Comparison of ENCODE assay signal across 1 cellular context in the genomic region with DNA sequence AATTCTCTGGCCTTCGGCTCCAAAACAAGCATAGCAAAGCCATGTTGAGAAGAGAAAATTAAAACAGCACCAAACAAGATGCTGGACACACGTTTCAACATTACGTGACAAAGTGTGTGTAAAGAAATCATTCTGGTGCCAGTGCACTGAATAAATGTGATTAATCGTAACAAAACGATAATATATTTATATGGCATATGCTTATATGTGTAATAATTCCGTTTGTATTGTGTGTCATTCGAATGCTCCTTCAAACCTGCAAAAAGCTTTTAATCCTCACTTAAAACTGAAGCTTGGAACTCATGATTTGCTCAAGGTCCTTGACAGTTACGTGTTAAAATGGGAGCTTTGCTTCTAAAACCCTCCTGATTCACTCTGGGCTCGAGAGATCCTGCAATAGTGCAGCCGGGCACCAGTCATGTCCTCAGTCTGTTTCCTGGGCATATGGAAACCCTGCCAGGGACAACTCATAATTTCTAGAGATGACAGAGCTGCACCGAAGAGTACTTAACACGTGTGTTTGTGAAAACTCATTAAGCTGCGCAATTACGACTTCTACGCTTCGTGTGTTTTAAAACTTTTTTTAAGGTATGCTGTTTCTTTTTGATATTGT.
TF ChIP-seq lines count a peak whose summit lies in the region.

No MANE protein-coding gene starts in this region.

TF ChIP-seq in K562, 482 proteins besides CTCF, POLR2A, EP300 and RAD21 (continues in another document):
- TF ChIP-seq SOX6 (IDR thresholded peaks at IDR 0.05) (no peak; the same call in 1 of the 2 replicates), DMBX1 (CRISPR knock-in tag; IDR thresholded peaks at IDR 0.05; ENCODE audit: borderline replicate concordance) (no peak), XRCC5 (IDR thresholded peaks at IDR 0.05; ENCODE audit: low read depth, low read length) (no peak), HNRNPL (IDR thresholded peaks at IDR 0.05; ENCODE audit: low read depth, low read length) (peak; percentile 59; the same call in 1 of the 2 replicates), THAP7 (CRISPR knock-in tag; IDR thresholded peaks at IDR 0.05) (0 out of 2 replicates have a peak, but pooled peaks have one; percentile 40), COPS2 (conservative IDR thresholded peaks at IDR 0.05) (no peak), ZNF324 (CRISPR knock-in tag; IDR thresholded peaks at IDR 0.05) (0 out of 2 replicates have a peak, but pooled peaks have one; percentile 37), POLR2AphosphoS2 (IDR thresholded peaks at IDR 0.05; ENCODE audit: low read length) (peak; percentile 5; the same call in 1 of the 2 replicates), PHTF2 (CRISPR knock-in tag; IDR thresholded peaks at IDR 0.05) (no peak), DNMT1 (IDR thresholded peaks at IDR 0.05) (no peak), SIN3A (IDR thresholded peaks at IDR 0.05; ENCODE audit: borderline replicate concordance in 2 of 2, control insufficient read depth in 1 of 2, low read depth in 2 of 2, low read length in 2 of 2) (0 out of 4 replicates have a peak, but pooled peaks of 1 of the 2 experiments have one; percentile 28), ZBTB9 (CRISPR knock-in tag; IDR thresholded peaks at IDR 0.05) (0 out of 2 replicates have a peak, but pooled peaks have one; percentile 51), HNRNPLL (IDR thresholded peaks at IDR 0.05; ENCODE audit: low read depth, low read length, poor library complexity, severe bottlenecking) (peak; percentile 11), FOSL1 (tag; conservative IDR thresholded peaks at IDR 0.05) (no peak), TCF7L2 (IDR thresholded peaks at IDR 0.05; ENCODE audit: low read depth, low read length) (no peak), SMAD4 (CRISPR knock-in tag; conservative IDR thresholded peaks at IDR 0.05) (no peak), HEY1 (CRISPR knock-in tag; IDR thresholded peaks at IDR 0.05; ENCODE audit: borderline replicate concordance) (0 out of 2 replicates have a peak, but pooled peaks have one; percentile 65), SMARCA4 (IDR thresholded peaks at IDR 0.05) (0 out of 2 replicates have a peak, but pooled peaks have one; percentile 7), ZNF395 (CRISPR knock-in tag; IDR thresholded peaks at IDR 0.05) (peak; percentile 17), ZNF699 (CRISPR knock-in tag; IDR thresholded peaks at IDR 0.05; ENCODE audit: insufficient replicate concordance) (no peak), OTX1 (CRISPR knock-in tag; IDR thresholded peaks at IDR 0.05) (no peak), FIP1L1 (IDR thresholded peaks at IDR 0.05; ENCODE audit: low read depth, low read length, poor library complexity, severe bottlenecking) (no peak), TCF15 (CRISPR knock-in tag; IDR thresholded peaks at IDR 0.05) (no peak), FOXP1 (CRISPR knock-in tag; IDR thresholded peaks at IDR 0.05) (no peak), SRSF9 (IDR thresholded peaks at IDR 0.05; ENCODE audit: borderline replicate concordance, low read depth, low read length) (no peak), E2F8 (IDR thresholded peaks at IDR 0.05; ENCODE audit: low read depth, partially characterized antibody) (peak; percentile 9)
- TF ChIP-seq, protein P1, sequence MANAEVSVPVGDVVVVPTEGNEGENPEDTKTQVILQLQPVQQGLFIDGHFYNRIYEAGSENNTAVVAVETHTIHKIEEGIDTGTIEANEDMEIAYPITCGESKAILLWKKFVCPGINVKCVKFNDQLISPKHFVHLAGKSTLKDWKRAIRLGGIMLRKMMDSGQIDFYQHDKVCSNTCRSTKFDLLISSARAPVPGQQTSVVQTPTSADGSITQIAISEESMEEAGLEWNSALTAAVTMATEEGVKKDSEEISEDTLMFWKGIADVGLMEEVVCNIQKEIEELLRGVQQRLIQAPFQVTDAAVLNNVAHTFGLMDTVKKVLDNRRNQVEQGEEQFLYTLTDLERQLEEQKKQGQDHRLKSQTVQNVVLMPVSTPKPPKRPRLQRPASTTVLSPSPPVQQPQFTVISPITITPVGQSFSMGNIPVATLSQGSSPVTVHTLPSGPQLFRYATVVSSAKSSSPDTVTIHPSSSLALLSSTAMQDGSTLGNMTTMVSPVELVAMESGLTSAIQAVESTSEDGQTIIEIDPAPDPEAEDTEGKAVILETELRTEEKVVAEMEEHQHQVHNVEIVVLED (CRISPR knock-in tag; IDR thresholded peaks at IDR 0.05), result 0 out of 2 replicates have a peak, but pooled peaks have one; percentile 11
- TF ChIP-seq, protein P2, sequence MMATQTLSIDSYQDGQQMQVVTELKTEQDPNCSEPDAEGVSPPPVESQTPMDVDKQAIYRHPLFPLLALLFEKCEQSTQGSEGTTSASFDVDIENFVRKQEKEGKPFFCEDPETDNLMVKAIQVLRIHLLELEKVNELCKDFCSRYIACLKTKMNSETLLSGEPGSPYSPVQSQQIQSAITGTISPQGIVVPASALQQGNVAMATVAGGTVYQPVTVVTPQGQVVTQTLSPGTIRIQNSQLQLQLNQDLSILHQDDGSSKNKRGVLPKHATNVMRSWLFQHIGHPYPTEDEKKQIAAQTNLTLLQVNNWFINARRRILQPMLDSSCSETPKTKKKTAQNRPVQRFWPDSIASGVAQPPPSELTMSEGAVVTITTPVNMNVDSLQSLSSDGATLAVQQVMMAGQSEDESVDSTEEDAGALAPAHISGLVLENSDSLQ (IDR thresholded peaks at IDR 0.05), result no peak
- TF ChIP-seq, protein P3, sequence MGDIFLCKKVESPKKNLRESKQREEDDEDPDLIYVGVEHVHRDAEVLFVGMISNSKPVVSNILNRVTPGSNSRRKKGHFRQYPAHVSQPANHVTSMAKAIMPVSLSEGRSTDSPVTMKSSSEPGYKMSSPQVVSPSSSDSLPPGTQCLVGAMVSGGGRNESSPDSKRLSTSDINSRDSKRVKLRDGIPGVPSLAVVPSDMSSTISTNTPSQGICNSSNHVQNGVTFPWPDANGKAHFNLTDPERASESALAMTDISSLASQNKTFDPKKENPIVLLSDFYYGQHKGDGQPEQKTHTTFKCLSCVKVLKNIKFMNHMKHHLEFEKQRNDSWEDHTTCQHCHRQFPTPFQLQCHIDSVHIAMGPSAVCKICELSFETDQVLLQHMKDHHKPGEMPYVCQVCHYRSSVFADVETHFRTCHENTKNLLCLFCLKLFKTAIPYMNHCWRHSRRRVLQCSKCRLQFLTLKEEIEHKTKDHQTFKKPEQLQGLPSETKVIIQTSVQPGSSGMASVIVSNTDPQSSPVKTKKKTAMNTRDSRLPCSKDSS (IDR thresholded peaks at IDR 0.05; ENCODE audit: low read depth, partially characterized antibody), result no peak
- TF ChIP-seq, protein P4, sequence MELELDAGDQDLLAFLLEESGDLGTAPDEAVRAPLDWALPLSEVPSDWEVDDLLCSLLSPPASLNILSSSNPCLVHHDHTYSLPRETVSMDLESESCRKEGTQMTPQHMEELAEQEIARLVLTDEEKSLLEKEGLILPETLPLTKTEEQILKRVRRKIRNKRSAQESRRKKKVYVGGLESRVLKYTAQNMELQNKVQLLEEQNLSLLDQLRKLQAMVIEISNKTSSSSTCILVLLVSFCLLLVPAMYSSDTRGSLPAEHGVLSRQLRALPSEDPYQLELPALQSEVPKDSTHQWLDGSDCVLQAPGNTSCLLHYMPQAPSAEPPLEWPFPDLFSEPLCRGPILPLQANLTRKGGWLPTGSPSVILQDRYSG (tag; conservative IDR thresholded peaks at IDR 0.05; ENCODE audit: low read depth), result no peak
- TF ChIP-seq, protein P5, sequence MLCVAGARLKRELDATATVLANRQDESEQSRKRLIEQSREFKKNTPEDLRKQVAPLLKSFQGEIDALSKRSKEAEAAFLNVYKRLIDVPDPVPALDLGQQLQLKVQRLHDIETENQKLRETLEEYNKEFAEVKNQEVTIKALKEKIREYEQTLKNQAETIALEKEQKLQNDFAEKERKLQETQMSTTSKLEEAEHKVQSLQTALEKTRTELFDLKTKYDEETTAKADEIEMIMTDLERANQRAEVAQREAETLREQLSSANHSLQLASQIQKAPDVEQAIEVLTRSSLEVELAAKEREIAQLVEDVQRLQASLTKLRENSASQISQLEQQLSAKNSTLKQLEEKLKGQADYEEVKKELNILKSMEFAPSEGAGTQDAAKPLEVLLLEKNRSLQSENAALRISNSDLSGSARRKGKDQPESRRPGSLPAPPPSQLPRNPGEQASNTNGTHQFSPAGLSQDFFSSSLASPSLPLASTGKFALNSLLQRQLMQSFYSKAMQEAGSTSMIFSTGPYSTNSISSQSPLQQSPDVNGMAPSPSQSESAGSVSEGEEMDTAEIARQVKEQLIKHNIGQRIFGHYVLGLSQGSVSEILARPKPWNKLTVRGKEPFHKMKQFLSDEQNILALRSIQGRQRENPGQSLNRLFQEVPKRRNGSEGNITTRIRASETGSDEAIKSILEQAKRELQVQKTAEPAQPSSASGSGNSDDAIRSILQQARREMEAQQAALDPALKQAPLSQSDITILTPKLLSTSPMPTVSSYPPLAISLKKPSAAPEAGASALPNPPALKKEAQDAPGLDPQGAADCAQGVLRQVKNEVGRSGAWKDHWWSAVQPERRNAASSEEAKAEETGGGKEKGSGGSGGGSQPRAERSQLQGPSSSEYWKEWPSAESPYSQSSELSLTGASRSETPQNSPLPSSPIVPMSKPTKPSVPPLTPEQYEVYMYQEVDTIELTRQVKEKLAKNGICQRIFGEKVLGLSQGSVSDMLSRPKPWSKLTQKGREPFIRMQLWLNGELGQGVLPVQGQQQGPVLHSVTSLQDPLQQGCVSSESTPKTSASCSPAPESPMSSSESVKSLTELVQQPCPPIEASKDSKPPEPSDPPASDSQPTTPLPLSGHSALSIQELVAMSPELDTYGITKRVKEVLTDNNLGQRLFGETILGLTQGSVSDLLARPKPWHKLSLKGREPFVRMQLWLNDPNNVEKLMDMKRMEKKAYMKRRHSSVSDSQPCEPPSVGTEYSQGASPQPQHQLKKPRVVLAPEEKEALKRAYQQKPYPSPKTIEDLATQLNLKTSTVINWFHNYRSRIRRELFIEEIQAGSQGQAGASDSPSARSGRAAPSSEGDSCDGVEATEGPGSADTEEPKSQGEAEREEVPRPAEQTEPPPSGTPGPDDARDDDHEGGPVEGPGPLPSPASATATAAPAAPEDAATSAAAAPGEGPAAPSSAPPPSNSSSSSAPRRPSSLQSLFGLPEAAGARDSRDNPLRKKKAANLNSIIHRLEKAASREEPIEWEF (CRISPR knock-in tag; IDR thresholded peaks at IDR 0.05), result no peak
